Comparison of ENCODE assay signal across 27 cellular contexts in the genomic region with DNA sequence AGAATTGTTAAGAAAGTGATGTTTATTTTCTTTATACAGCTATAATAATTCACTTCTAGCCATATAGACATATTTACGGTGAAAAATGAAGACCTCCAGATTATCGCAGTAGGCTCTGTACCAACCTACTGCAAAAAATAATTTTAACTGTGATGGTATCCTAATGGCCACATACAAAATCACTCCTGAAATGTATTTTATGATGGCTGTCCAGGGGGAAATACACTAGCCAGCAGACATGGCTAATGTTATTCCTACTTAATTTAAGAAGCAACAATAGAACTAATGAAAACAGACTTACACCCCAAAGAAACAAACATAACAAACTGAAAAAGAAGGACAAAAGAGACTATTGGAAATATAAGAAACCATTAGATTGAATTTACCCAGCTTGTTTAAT. TPM values are rescaled to one million over a fixed set of nuclear protein-coding genes. Genes with fewer than 3 reads are reported as not detected.
"Had no signal": no experiment of that assay in that cellular context is flagged by ENCODE, and none has a peak within 500 bp of the region (broad histone marks: within the 10 kb centered on the region; RNA-seq: fewer than 3 reads in every experiment).

No MANE protein-coding gene starts in this region.

- H3K79me2 ChIP-seq: parathyroid adenoma had no signal

- DNase-seq: central memory CD4-positive, alpha-beta T cell; effector memory CD4-positive, alpha-beta T cell; foreskin melanocyte; heart right ventricle; hypothalamus; islet precursor cell; mammary epithelial cell; naive thymus-derived CD4-positive, alpha-beta T cell; nephron progenitor cell; nucleus accumbens; psoas muscle; spleen; stimulated activated CD4-positive, alpha-beta T cell treated with anti-CD3 and anti-CD28 coated beads, Interleukin-2, amount 100 ng/mL, for 24 hours; stimulated activated CD4-positive, alpha-beta T cell treated with anti-CD3 and anti-CD28 coated beads, Interleukin-4, amount 100 ng/mL, for 4 hours; stimulated activated naive B cell treated with anti-CD40 and anti-IgM and Interleukin-4, amounts not matched to agents 10 μg/mL and 1 μg/mL and 100 μg/mL, for 72 hours; stimulated activated naive CD8-positive, alpha-beta T cell treated with anti-CD3 and anti-CD28 coated beads, Interleukin-15, amount 100 ng/mL, for 72 hours; testis had no signal

- H3K27me3 ChIP-seq: testis had no signal

- H3K4me1 ChIP-seq: parathyroid adenoma had no signal

- ATAC-seq: heart right ventricle; left lobe of liver; naive thymus-derived CD4-positive, alpha-beta T cell; psoas muscle; sciatic nerve; stimulated activated naive B cell treated with anti-CD40 and anti-IgM and Interleukin-4, amounts not matched to agents 10 μg/mL and 1 μg/mL and 100 μg/mL, for 72 hours; stimulated activated naive CD8-positive, alpha-beta T cell treated with anti-CD3 and anti-CD28 coated beads, Interleukin-15, amount 100 ng/mL, for 72 hours had no signal

- H3K27ac ChIP-seq: coronary artery, heart right ventricle, parathyroid adenoma, psoas muscle, spleen, testis, tibial nerve had no signal

- H3K36me3 ChIP-seq: heart right ventricle, spleen, tibial nerve had no signal

- H3K4me3 ChIP-seq: coronary artery, heart right ventricle, psoas muscle, spleen, testis, tibial nerve had no signal

- H3K9ac ChIP-seq: parathyroid adenoma had no signal

- H2AFZ ChIP-seq: parathyroid adenoma had no signal

- H3K9me3 ChIP-seq: heart right ventricle, psoas muscle, testis, tibial nerve had no signal

RNA-seq across cellular contexts. Expression of gene NKX6-1, which starts 4.6 kb away (rescaled TPM):
- total RNA-seq: epithelial cell of proximal tubule; heart right ventricle; left lobe of liver; mammary epithelial cell; mesenteric fat pad; mononuclear cell; naive thymus-derived CD4-positive, alpha-beta T cell; sciatic nerve; skeletal muscle tissue; spleen; subcutaneous adipose tissue had no signal
- polyA plus RNA-seq: heart right ventricle; mammary epithelial cell; naive thymus-derived CD4-positive, alpha-beta T cell; psoas muscle; spleen had no signal
